ENCODE assay signal across 11 cellular contexts in the genomic region with DNA sequence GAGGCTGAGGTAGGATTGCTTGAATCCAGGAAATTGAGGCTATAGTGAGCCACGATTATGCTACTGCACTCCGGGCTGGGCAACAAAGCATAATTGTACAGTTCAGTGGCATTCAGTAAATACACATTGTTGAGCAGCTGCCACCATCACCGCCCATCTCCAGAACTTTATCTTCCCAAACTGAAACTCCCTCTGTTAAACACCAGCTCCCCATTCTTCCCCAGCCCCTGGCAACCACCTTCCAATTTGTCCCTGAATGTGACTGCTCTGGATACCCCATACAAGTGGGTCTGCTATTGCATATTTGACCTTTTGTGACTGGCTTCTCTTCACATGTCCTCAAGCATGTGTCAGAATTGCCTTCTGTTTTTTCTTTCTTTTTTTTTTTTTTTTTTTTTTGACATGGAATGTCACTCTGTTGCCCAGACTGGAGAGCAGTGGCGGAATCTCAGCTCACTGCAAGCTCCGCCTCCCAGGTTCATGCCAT. TPM values are rescaled to one million over a fixed set of nuclear protein-coding genes. Genes with fewer than 3 reads are reported as not detected.
DNase-seq lines count a peak whose midpoint lies in the region; ATAC-seq and TF ChIP-seq lines count a peak whose summit lies in the region.
"Had no signal": no experiment of that assay in that cellular context is flagged by ENCODE, and none has a peak within 500 bp of the region (broad histone marks: within the 10 kb centered on the region; RNA-seq: fewer than 3 reads in every experiment).

No MANE protein-coding gene starts in this region.

- CTCF ChIA-PET in activated naive CD4-positive, alpha-beta T cell treated with anti-CD3 and anti-CD28 coated beads for 36 hours (lab: Charles Lee) = interaction anchor here (0.7 kb wide), 1 partner anchor 260 kb away, joined by 3 read pairs; no protein-coding TSS in a partner anchor
- CTCF ChIA-PET in RWPE1 (lab: Yijun Ruan, JAX) = interaction anchor here (0.6 to 0.7 kb wide), 3 partner anchors 15 to 593 kb away, joined by 3 to 5 read pairs (median 3); no protein-coding TSS in a partner anchor

- no peak for DNase-seq in activated naive CD4-positive, alpha-beta T cell treated with anti-CD3 and anti-CD28 coated beads for 36 hours
- DNase-seq in activated naive CD4-positive, alpha-beta T cell treated with anti-CD3 and anti-CD28 coated beads, Interleukin-2, amount 50 U/mL, for 16 hours = no peak
- no peak for DNase-seq in RWPE1 (ENCODE audit: low spot score)
- no peak for DNase-seq in endothelial cell (ENCODE audit: low spot score)
- no peak for DNase-seq in NCI-H1436 (lab: John Stamatoyannopoulos, UW)
- no peak for DNase-seq in Peyer's patch
- DNase-seq in stimulated activated naive CD4-positive, alpha-beta T cell treated with Interleukin-2 at 50 U/mL for 16 hours (lab: John Stamatoyannopoulos, UW) = no peak
- DNase-seq: activated CD8-positive, alpha-beta memory T cell treated with anti-CD3 and anti-CD28 coated beads, Interleukin-2, amount 50 U/mL, for 48 hours; AML-193; cortex of kidney had no signal

- H3K27me3 ChIP-seq in Peyer's patch = no peaks in the 10 kb centered on the region

- H3K27me3 Mint-ChIP-seq in activated naive CD4-positive, alpha-beta T cell treated with anti-CD3 and anti-CD28 coated beads for 36 hours (ENCODE audit: low read depth) = peaks cover 5% of the 10 kb centered on the region
- H3K27me3 Mint-ChIP-seq in endothelial cell (ENCODE audit: unreplicated experiment) = peaks cover 16% of the 10 kb centered on the region
- H3K27me3 Mint-ChIP-seq in stimulated activated memory B cell treated with anti-CD40 and anti-IgM and Interleukin-4, amounts not matched to agents 10 μg/mL and 1 μg/mL and 100 μg/mL, for 72 hours = peaks cover 17% of the 10 kb centered on the region

- TF ChIP-seq POLR2A in Peyer's patch (IDR thresholded peaks at IDR 0.05) = no peak

- H3K4me1 ChIP-seq in Peyer's patch = peaks cover 0 to 56% (median 17%) of the 10 kb centered on the region in 4 donors

- peaks cover 55% of the 10 kb centered on the region for H3K4me1 Mint-ChIP-seq in activated naive CD4-positive, alpha-beta T cell treated with anti-CD3 and anti-CD28 coated beads for 36 hours (ENCODE audit: low read depth)
- peaks cover 44% of the 10 kb centered on the region for H3K4me1 Mint-ChIP-seq in endothelial cell (ENCODE audit: unreplicated experiment)
- H3K4me1 Mint-ChIP-seq in stimulated activated memory B cell treated with anti-CD40 and anti-IgM and Interleukin-4, amounts not matched to agents 10 μg/mL and 1 μg/mL and 100 μg/mL, for 72 hours = peaks cover 59% of the 10 kb centered on the region

- intact Hi-C loops in activated naive CD4-positive, alpha-beta T cell treated with anti-CD3 and anti-CD28 coated beads for 36 hours (cut with micrococcal nuclease) = no loop called here

- TF ChIP-seq CTCF in RWPE1 (conservative IDR thresholded peaks at IDR 0.05; ENCODE audit: low read depth) (no peak), endothelial cell (IDR thresholded peaks at IDR 0.05; ENCODE audit: unreplicated experiment) (no peak), Peyer's patch (IDR thresholded peaks at IDR 0.05) (no peak)

- no peaks in the 10 kb centered on the region for H3K9me3 Mint-ChIP-seq in activated naive CD4-positive, alpha-beta T cell treated with anti-CD3 and anti-CD28 coated beads for 36 hours
- no peaks in the 10 kb centered on the region for H3K9me3 Mint-ChIP-seq in endothelial cell (ENCODE audit: unreplicated experiment)
- H3K9me3 Mint-ChIP-seq in stimulated activated memory B cell treated with anti-CD40 and anti-IgM and Interleukin-4, amounts not matched to agents 10 μg/mL and 1 μg/mL and 100 μg/mL, for 72 hours = no peaks in the 10 kb centered on the region

- peak overlapping the region; percentile 71 for H3K27ac Mint-ChIP-seq in activated naive CD4-positive, alpha-beta T cell treated with anti-CD3 and anti-CD28 coated beads for 36 hours
- H3K27ac Mint-ChIP-seq in endothelial cell (ENCODE audit: unreplicated experiment) = peak overlapping the region; percentile 80
- peak overlapping the region; percentile 1 for H3K27ac Mint-ChIP-seq in stimulated activated memory B cell treated with anti-CD40 and anti-IgM and Interleukin-4, amounts not matched to agents 10 μg/mL and 1 μg/mL and 100 μg/mL, for 72 hours

- POLR2A ChIA-PET in RWPE1 (lab: Yijun Ruan, JAX; ENCODE audit: low non-redundant PET) = no interaction called here

- H3K36me3 Mint-ChIP-seq in activated naive CD4-positive, alpha-beta T cell treated with anti-CD3 and anti-CD28 coated beads for 36 hours (ENCODE audit: low read depth) = peaks cover 56% of the 10 kb centered on the region
- H3K36me3 Mint-ChIP-seq in endothelial cell (ENCODE audit: low read depth, unreplicated experiment) = peaks cover 24% of the 10 kb centered on the region
- H3K36me3 Mint-ChIP-seq in stimulated activated memory B cell treated with anti-CD40 and anti-IgM and Interleukin-4, amounts not matched to agents 10 μg/mL and 1 μg/mL and 100 μg/mL, for 72 hours = peaks cover 48% of the 10 kb centered on the region

- H3K4me3 ChIP-seq in Peyer's patch = no peak overlapping the region

- peak overlapping the region; percentile 100 for H3K4me3 Mint-ChIP-seq in activated naive CD4-positive, alpha-beta T cell treated with anti-CD3 and anti-CD28 coated beads for 36 hours
- peak overlapping the region; percentile 64 for H3K4me3 Mint-ChIP-seq in endothelial cell (ENCODE audit: unreplicated experiment)
- H3K4me3 Mint-ChIP-seq in stimulated activated memory B cell treated with anti-CD40 and anti-IgM and Interleukin-4, amounts not matched to agents 10 μg/mL and 1 μg/mL and 100 μg/mL, for 72 hours = peak overlapping the region; percentile 15

- ATAC-seq in stimulated activated memory B cell treated with anti-CD40 and anti-IgM and Interleukin-4, amounts not matched to agents 10 μg/mL and 1 μg/mL and 100 μg/mL, for 72 hours = no peak

- H3K36me3 ChIP-seq in Peyer's patch = peaks cover 0 to 44% (median 0%) of the 10 kb centered on the region in 3 donors

- H3K27ac ChIP-seq in RWPE1 (peak overlapping the region; percentile 77), Peyer's patch (peak overlapping the region in 1 of 4 donors; percentile 15)

- H3K9me3 ChIP-seq in Peyer's patch = no peaks in the 10 kb centered on the region

RNA-seq across cellular contexts. Expression of gene RPL38, which starts 2.9 kb away (rescaled TPM):
- total RNA-seq in activated naive CD4-positive, alpha-beta T cell treated with anti-CD3 and anti-CD28 coated beads for 36 hours = 1,000 to 10,000 TPM; 1,784 to 1,916 TPM
- 1,802 TPM for total RNA-seq in endothelial cell (ENCODE audit: unreplicated experiment)
- total RNA-seq in Peyer's patch = 100 to 1,000 TPM; 222 to 392 (median 289) TPM

RNA-seq across cellular contexts. Expression of gene TTYH2, which starts 7.0 kb away (rescaled TPM):
- 1 to 10 TPM; 2.5 to 2.8 TPM for total RNA-seq in activated naive CD4-positive, alpha-beta T cell treated with anti-CD3 and anti-CD28 coated beads for 36 hours
- total RNA-seq in endothelial cell (ENCODE audit: unreplicated experiment) = 6.8 TPM
- 10 to 100 TPM in 1 of 4 donors, 1 to 10 TPM in 3; 1.2 to 24.8 (median 3.1) TPM for total RNA-seq in Peyer's patch

Comparison
In these comparisons a context has a peak if more than half of its experiments do, and no peak if none do; other contexts are left out.
1. H3K27ac Mint-ChIP-seq: peak in every context shown above with its lines; median percentile 80 in endothelial cell; 71 in activated naive CD4-positive, alpha-beta T cell treated with anti-CD3 and anti-CD28 coated beads for 36 hours; 1 in stimulated activated memory B cell treated with anti-CD40 and anti-IgM and Interleukin-4, amounts not matched to agents 10 μg/mL and 1 μg/mL and 100 μg/mL, for 72 hours.
2. H3K4me3 Mint-ChIP-seq: peak in every context shown above with its lines; median percentile 100 in activated naive CD4-positive, alpha-beta T cell treated with anti-CD3 and anti-CD28 coated beads for 36 hours; 64 in endothelial cell; 15 in stimulated activated memory B cell treated with anti-CD40 and anti-IgM and Interleukin-4, amounts not matched to agents 10 μg/mL and 1 μg/mL and 100 μg/mL, for 72 hours.